ENCODE assay signal across 28 cellular contexts in the genomic region with DNA sequence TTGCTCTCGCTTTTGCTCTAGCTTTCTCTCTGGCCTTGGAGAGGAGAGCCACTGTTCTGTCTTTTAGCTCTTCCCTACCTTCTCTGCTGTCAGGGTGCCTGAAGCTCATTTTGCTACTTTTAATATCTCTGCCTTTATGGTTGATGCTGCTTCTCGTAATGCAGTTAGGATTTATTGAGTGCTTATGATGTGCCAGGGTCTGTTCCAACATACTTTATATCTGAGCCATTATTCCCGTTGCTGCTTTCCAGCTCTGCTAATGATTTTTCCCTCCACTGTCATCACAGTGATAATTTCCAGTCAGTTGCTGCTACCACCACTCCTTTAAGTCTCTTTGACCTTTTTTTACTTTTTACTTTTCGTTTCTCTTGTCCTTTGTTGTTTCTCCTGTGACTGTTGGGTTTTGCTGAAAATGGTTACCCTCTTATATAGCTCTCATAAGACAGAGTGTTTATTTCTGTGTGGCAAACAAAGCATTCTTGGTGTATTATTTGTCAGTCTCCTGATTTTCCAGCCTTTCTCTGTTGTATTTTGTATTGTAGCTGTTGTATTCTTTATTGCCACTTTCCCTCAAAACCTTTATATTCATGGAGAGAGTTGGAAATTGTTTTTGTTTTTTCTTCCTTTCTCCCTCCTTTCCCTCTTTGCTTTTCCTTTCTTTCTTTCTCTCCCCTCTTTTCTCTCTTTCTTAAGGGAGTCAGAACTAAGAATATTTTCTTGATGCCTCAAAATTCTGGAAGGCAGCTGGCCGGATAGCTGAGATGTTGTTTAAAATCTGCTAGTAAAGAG. TPM values are rescaled to one million over a fixed set of nuclear protein-coding genes. Genes with fewer than 3 reads are reported as not detected.
DNase-seq lines count a peak whose midpoint lies in the region; ATAC-seq, FAIRE-seq and TF ChIP-seq lines count a peak whose summit lies in the region.
"Had no signal": no experiment of that assay in that cellular context is flagged by ENCODE, and none has a peak within 500 bp of the region (broad histone marks: within the 10 kb centered on the region; RNA-seq: fewer than 3 reads in every experiment).

No MANE protein-coding gene starts in this region.

- TF ChIP-seq POLR2A in thyroid gland (IDR thresholded peaks at IDR 0.05), result no peak

- H3K4me1 ChIP-seq in pancreas (no peaks in the 10 kb centered on the region), thyroid gland (peaks cover 0 to 4% of the 10 kb centered on the region in 2 donors)
- H3K4me1 ChIP-seq: BLaER1, Caco-2, stomach, upper lobe of left lung had no signal

- H3K27me3 ChIP-seq in pancreas, result no peaks in the 10 kb centered on the region
- no peaks in the 10 kb centered on the region for H3K27me3 ChIP-seq in thyroid gland
- H3K27me3 ChIP-seq: BLaER1, cardiac muscle cell, neutrophil, stomach, upper lobe of left lung had no signal

- FAIRE-seq in pancreas (lab: Jason Lieb, UNC), result peak; percentile 9
- FAIRE-seq: H1 had no signal

- peak overlapping the region; percentile 2 for H3K27ac Mint-ChIP-seq in activated CD4-positive, alpha-beta T cell treated with anti-CD3 and anti-CD28 coated beads, Interleukin-2, amount 10 ng/mL, durations not matched to agents 24 days and 14 days
- H3K27ac Mint-ChIP-seq: dendritic cell treated with granulocyte-macrophage colony-stimulating factor and Interleukin-4, amounts not matched to agents 40 ng/mL and 50 ng/mL, for 4 days; T-helper 1 cell treated with Interleukin-12 subunit alpha and Interleukin-12 subunit beta and Interleukin-4 antibody, amounts not matched to agents 30 μg/mL and 1 μg/mL, for 36 hours had no signal

- WGBS in pancreas, 2 donors, result 81% methylated on average over 5 of the region's 5 CpGs
- 80 to 86% methylated on average over 5 of the region's 5 CpGs for WGBS in thyroid gland, 2 donors

- intact Hi-C loops in activated CD4-positive, alpha-beta T cell treated with anti-CD3 and anti-CD28 coated beads, Interleukin-2, amount 10 ng/mL, durations not matched to agents 24 days and 14 days (cut with micrococcal nuclease), result no loop called here
- intact Hi-C loops in pancreas (cut with DNase I), result no loop called here
- intact Hi-C loops in thyroid gland (cut with DNase I), result no loop called here

- H3K4me3 Mint-ChIP-seq in activated CD4-positive, alpha-beta T cell treated with anti-CD3 and anti-CD28 coated beads, Interleukin-2, amount 10 ng/mL, durations not matched to agents 24 days and 14 days, result no peak overlapping the region
- H3K4me3 Mint-ChIP-seq: dendritic cell treated with granulocyte-macrophage colony-stimulating factor and Interleukin-4, amounts not matched to agents 40 ng/mL and 50 ng/mL, for 4 days; T-helper 1 cell treated with Interleukin-12 subunit alpha and Interleukin-12 subunit beta and Interleukin-4 antibody, amounts not matched to agents 30 μg/mL and 1 μg/mL, for 36 hours had no signal

- no peak for TF ChIP-seq CTCF in WI38 (IDR thresholded peaks at IDR 0.05; ENCODE audit: low read depth, low read length)
- no peak for TF ChIP-seq CTCF in fibroblast of villous mesenchyme (IDR thresholded peaks at IDR 0.05; ENCODE audit: insufficient read depth, low read depth, low read length)
- no peak for TF ChIP-seq CTCF in pancreas (IDR thresholded peaks at IDR 0.05)
- TF ChIP-seq CTCF in thyroid gland (IDR thresholded peaks at IDR 0.05), result no peak

- peaks cover 0 to 6% (median 0%) of the 10 kb centered on the region in 3 donors for H3K36me3 ChIP-seq in pancreas
- no peaks in the 10 kb centered on the region for H3K36me3 ChIP-seq in thyroid gland

- H3K9me3 Mint-ChIP-seq in activated CD4-positive, alpha-beta T cell treated with anti-CD3 and anti-CD28 coated beads, Interleukin-2, amount 10 ng/mL, durations not matched to agents 24 days and 14 days, result no peaks in the 10 kb centered on the region
- H3K9me3 Mint-ChIP-seq: T-helper 1 cell treated with Interleukin-12 subunit alpha and Interleukin-12 subunit beta and Interleukin-4 antibody, amounts not matched to agents 30 μg/mL and 1 μg/mL, for 36 hours had no signal

- H3K27ac ChIP-seq in pancreas, result no peak overlapping the region
- no peak overlapping the region for H3K27ac ChIP-seq in thyroid gland
- H3K27ac ChIP-seq: BLaER1, cardiac muscle cell, HL-60, neutrophil, stomach, upper lobe of left lung had no signal

- no peaks in the 10 kb centered on the region for H3K9me3 ChIP-seq in pancreas
- H3K9me3 ChIP-seq in thyroid gland, result no peaks in the 10 kb centered on the region
- H3K9me3 ChIP-seq: BLaER1, Caco-2, neutrophil, stomach, upper lobe of left lung had no signal

- peaks cover 9% of the 10 kb centered on the region for H3K36me3 Mint-ChIP-seq in activated CD4-positive, alpha-beta T cell treated with anti-CD3 and anti-CD28 coated beads, Interleukin-2, amount 10 ng/mL, durations not matched to agents 24 days and 14 days (ENCODE audit: low read depth)

- DNase-seq in activated CD4-positive, alpha-beta T cell treated with anti-CD3 and anti-CD28 coated beads, Interleukin-2, amount 10 ng/mL, durations not matched to agents 24 days and 14 days, result no peak
- DNase-seq in activated CD4-positive, alpha-beta T cell treated with anti-CD3 and anti-CD28 coated beads for 4 hours, result no peak
- DNase-seq in fibroblast of villous mesenchyme (ENCODE audit: low read depth) (peak; percentile 41), pancreas (no peak), thyroid gland (no peak), NK-92 (lab: John Stamatoyannopoulos, UW; ENCODE audit: unreplicated experiment) (no peak)
- DNase-seq: 8988T; activated CD4-positive, alpha-beta T cell treated with anti-CD3 and anti-CD28 coated beads, Interleukin-2, amount 50 U/mL, for 4 hours; activated effector memory CD4-positive, alpha-beta T cell treated with anti-CD3 and anti-CD28 coated beads, Interleukin-2, amount 50 U/mL, for 16 hours; amygdala; Caco-2; DND-41; hippocampal formation; NCI-H1092 treated with DMSO at 0.1 percent for 48 hours; NCI-H2029; NCI-H345; right cardiac atrium; stomach; upper lobe of left lung had no signal

- H3K4me3 ChIP-seq in WI38 (ENCODE audit: low read depth, low read length) (peak overlapping the region; percentile 23), fibroblast of villous mesenchyme (ENCODE audit: low read depth, low read length) (no peak overlapping the region), pancreas (no peak overlapping the region), thyroid gland (replicated peaks in 1 of 3) (no peak overlapping the region)
- H3K4me3 ChIP-seq: BLaER1, cardiac muscle cell, stomach, upper lobe of left lung had no signal

- H3K27me3 Mint-ChIP-seq in activated CD4-positive, alpha-beta T cell treated with anti-CD3 and anti-CD28 coated beads, Interleukin-2, amount 10 ng/mL, durations not matched to agents 24 days and 14 days, result no peaks in the 10 kb centered on the region
- H3K27me3 Mint-ChIP-seq: dendritic cell treated with granulocyte-macrophage colony-stimulating factor and Interleukin-4, amounts not matched to agents 40 ng/mL and 50 ng/mL, for 4 days had no signal

- ATAC-seq in pancreas (no peak), GM19467 (IDR thresholded peaks at IDR 0.05; ENCODE audit: unreplicated experiment) (no peak)
- ATAC-seq: right cardiac atrium had no signal

- H3K4me1 Mint-ChIP-seq in activated CD4-positive, alpha-beta T cell treated with anti-CD3 and anti-CD28 coated beads, Interleukin-2, amount 10 ng/mL, durations not matched to agents 24 days and 14 days, result peaks cover 19% of the 10 kb centered on the region

RNA-seq across cellular contexts. Expression of gene COG6, which starts 37.4 kb away (rescaled TPM):
- total RNA-seq in activated CD4-positive, alpha-beta T cell treated with anti-CD3 and anti-CD28 coated beads, Interleukin-2, amount 10 ng/mL, durations not matched to agents 24 days and 14 days, result 24.3 and 30.3 TPM in 2 replicates
- 44.8 and 67.4 TPM in 2 replicates for total RNA-seq in fibroblast of villous mesenchyme
- 10 to 100 TPM; 24.4 to 30.7 (median 27.7) TPM for total RNA-seq in pancreas
- polyA plus RNA-seq in pancreas, result 1 to 10 TPM; 6.7 to 9.4 TPM
- 10 to 100 TPM; 29.0 to 77.3 (median 38.4) TPM for total RNA-seq in thyroid gland
